Comparison of ENCODE assay signal across 18 cellular contexts in genomic region chr11:1768141-1768469, GRCh38. TPM values are rescaled to one million over a fixed set of nuclear protein-coding genes. Genes with fewer than 3 reads are reported as not detected.
"Had no signal": no experiment of that assay in that cellular context is flagged by ENCODE, and none has a peak within 500 bp of the region (broad histone marks: within the 10 kb centered on the region; RNA-seq: fewer than 3 reads in every experiment).

No MANE protein-coding gene starts in this region.

- H3K4me3 Mint-ChIP-seq: activated CD8-positive, alpha-beta memory T cell treated with anti-CD3 and anti-CD28 coated beads, Interleukin-2, amount 10 ng/mL, durations not matched to agents 7 days and 5 days; activated T-cell treated with anti-CD3 and anti-CD28 coated beads, Interleukin-2, amount 50 U/mL, for 24 hours; nephron had no signal

- H3K27ac ChIP-seq: brain microvascular endothelial cell, esophagus squamous epithelium, left ventricle myocardium inferior, right atrium auricular region had no signal

- H3K9me3 Mint-ChIP-seq: activated T-cell treated with anti-CD3 and anti-CD28 coated beads, Interleukin-2, amount 50 U/mL, for 24 hours had no signal

- H3K36me3 ChIP-seq: brain microvascular endothelial cell, esophagus squamous epithelium, left ventricle myocardium inferior, right atrium auricular region, transverse colon had no signal

- H3K27me3 ChIP-seq: brain microvascular endothelial cell, esophagus squamous epithelium, right atrium auricular region, transverse colon had no signal

- H3K36me3 Mint-ChIP-seq: activated CD8-positive, alpha-beta memory T cell treated with anti-CD3 and anti-CD28 coated beads, Interleukin-2, amount 10 ng/mL, durations not matched to agents 7 days and 5 days had no signal

- H3K27me3 Mint-ChIP-seq: activated CD8-positive, alpha-beta memory T cell treated with anti-CD3 and anti-CD28 coated beads, Interleukin-2, amount 10 ng/mL, durations not matched to agents 7 days and 5 days; activated T-cell treated with anti-CD3 and anti-CD28 coated beads, Interleukin-2, amount 50 U/mL, for 24 hours had no signal

- H3K4me3 ChIP-seq: esophagus squamous epithelium, left ventricle myocardium inferior, right atrium auricular region, transverse colon had no signal

- ATAC-seq: activated CD8-positive, alpha-beta memory T cell treated with anti-CD3 and anti-CD28 coated beads, Interleukin-2, amount 10 ng/mL, durations not matched to agents 7 days and 5 days; stimulated activated naive CD8-positive, alpha-beta T cell treated with anti-CD3 and anti-CD28 coated beads, Interleukin-15, Interleukin-2, amounts not matched to agents 100 U/mL and 50 U/mL, for 24 hours had no signal

- H3K27ac Mint-ChIP-seq: activated CD8-positive, alpha-beta memory T cell treated with anti-CD3 and anti-CD28 coated beads, Interleukin-2, amount 10 ng/mL, durations not matched to agents 7 days and 5 days; activated T-cell treated with anti-CD3 and anti-CD28 coated beads, Interleukin-2, amount 50 U/mL, for 24 hours; nephron; progenitor cell of endocrine pancreas had no signal

- DNase-seq: activated CD4-positive, CD25-positive, alpha-beta regulatory T cell; activated CD8-positive, alpha-beta memory T cell treated with anti-CD3 and anti-CD28 coated beads, Interleukin-2, amount 10 ng/mL, durations not matched to agents 7 days and 5 days; activated effector memory CD4-positive, alpha-beta T cell treated with Interleukin-2 at 50 U/mL for 16 hours; activated T-cell treated with anti-CD3 and anti-CD28 coated beads, Interleukin-2, amount 50 U/mL, for 24 hours; anterior cingulate cortex; brain microvascular endothelial cell; cortex of kidney; effector CD8-positive, alpha-beta T cell; esophagus squamous epithelium; hypothalamus; left ventricle myocardium inferior; occipital lobe; transverse colon had no signal

- H3K9me3 ChIP-seq: esophagus squamous epithelium, left ventricle myocardium inferior, right atrium auricular region, transverse colon had no signal

RNA-seq across cellular contexts. Expression of gene IFITM10, which starts 17.7 kb away (rescaled TPM):
- total RNA-seq: skeletal muscle tissue had no signal
